Comparison of ENCODE assay signal across 9 cellular contexts in genomic region chr1:84480658-84481057, GRCh38. TPM values are rescaled to one million over a fixed set of nuclear protein-coding genes. Genes with fewer than 3 reads are reported as not detected.
DNase-seq lines count a peak whose midpoint lies in the region; TF ChIP-seq lines count a peak whose summit lies in the region.
"Had no signal": no experiment of that assay in that cellular context is flagged by ENCODE, and none has a peak within 500 bp of the region (broad histone marks: within the 10 kb centered on the region; RNA-seq: fewer than 3 reads in every experiment).

No MANE protein-coding gene starts in this region.

- intact Hi-C loops in activated CD4-positive, alpha-beta T cell treated with anti-CD3 and anti-CD28 coated beads, Interleukin-2, amount 10 ng/mL, durations not matched to agents 24 days and 14 days (cut with micrococcal nuclease) = no loop called here

- peak overlapping the region; percentile 97 for H3K4me2 ChIP-seq in smooth muscle cell

- peaks cover 43% of the 10 kb centered on the region for H3K36me3 Mint-ChIP-seq in activated CD4-positive, alpha-beta T cell treated with anti-CD3 and anti-CD28 coated beads, Interleukin-2, amount 10 ng/mL, durations not matched to agents 24 days and 14 days (ENCODE audit: low read depth)
- peaks cover 43% of the 10 kb centered on the region for H3K36me3 Mint-ChIP-seq in endodermal cell (ENCODE audit: low read depth)

- no peaks in the 10 kb centered on the region for H3K9me3 ChIP-seq in MG63
- peaks cover 18% of the 10 kb centered on the region for H3K9me3 ChIP-seq in endodermal cell (ENCODE audit: control insufficient read depth, low read length)
- no peaks in the 10 kb centered on the region for H3K9me3 ChIP-seq in smooth muscle cell (replicated peaks; ENCODE audit: low read depth)

- no peak overlapping the region for H2AFZ ChIP-seq in smooth muscle cell (ENCODE audit: low read depth)

- peaks cover 22% of the 10 kb centered on the region for H4K20me1 ChIP-seq in smooth muscle cell (ENCODE audit: low read depth)

- no peaks in the 10 kb centered on the region for H3F3A ChIP-seq in smooth muscle cell (ENCODE audit: low read depth)

- peak overlapping the region; percentile 58 for H3K4me3 Mint-ChIP-seq in activated CD4-positive, alpha-beta T cell treated with anti-CD3 and anti-CD28 coated beads, Interleukin-2, amount 10 ng/mL, durations not matched to agents 24 days and 14 days
- no peak overlapping the region for H3K4me3 Mint-ChIP-seq in endodermal cell

- H3K27ac Mint-ChIP-seq in activated CD4-positive, alpha-beta T cell treated with anti-CD3 and anti-CD28 coated beads, Interleukin-2, amount 10 ng/mL, durations not matched to agents 24 days and 14 days = no peak overlapping the region
- H3K27ac Mint-ChIP-seq in endodermal cell = no peak overlapping the region

- H3K9ac ChIP-seq in endodermal cell (ENCODE audit: extremely low read depth, low read length, poor library complexity, severe bottlenecking) (peak overlapping the region; percentile 71), smooth muscle cell (ENCODE audit: low read depth) (peak overlapping the region; percentile 91)

- H3K27me3 Mint-ChIP-seq in activated CD4-positive, alpha-beta T cell treated with anti-CD3 and anti-CD28 coated beads, Interleukin-2, amount 10 ng/mL, durations not matched to agents 24 days and 14 days = peaks cover 9% of the 10 kb centered on the region
- peaks cover 36% of the 10 kb centered on the region for H3K27me3 Mint-ChIP-seq in endodermal cell (ENCODE audit: insufficient read depth)

- TF ChIP-seq CTCF in endodermal cell (conservative IDR thresholded peaks at IDR 0.05) (no peak), smooth muscle cell (IDR thresholded peaks at IDR 0.05; ENCODE audit: borderline replicate concordance, insufficient read depth, poor library complexity, severe bottlenecking) (no peak)

- DNase-seq in activated CD4-positive, alpha-beta T cell treated with anti-CD3 and anti-CD28 coated beads, Interleukin-2, amount 10 ng/mL, durations not matched to agents 24 days and 14 days = no peak
- DNase-seq in activated CD4-positive, alpha-beta T cell treated with anti-CD3 and anti-CD28 coated beads, Interleukin-2, amount 50 U/mL, for 4 hours = no peak
- DNase-seq in MG63 = no peak
- DNase-seq in endodermal cell = no peak
- DNase-seq in smooth muscle cell (lab: John Stamatoyannopoulos, UW; ENCODE audit: unreplicated experiment) = no peak
- DNase-seq in NCI-H1694 treated with DMSO at 0.1 percent for 48 hours (lab: John Stamatoyannopoulos, UW) = no peak
- DNase-seq in stimulated activated CD4-positive, alpha-beta T cell treated with anti-CD3 and anti-CD28 coated beads, Interleukin-2, amount 100 ng/mL, for 48 hours = no peak
- DNase-seq in foreskin melanocyte = no peak
- DNase-seq: WERI-Rb-1 had no signal

- no peak overlapping the region for H3K27ac ChIP-seq in endodermal cell (ENCODE audit: low read depth, low read length)
- H3K27ac ChIP-seq in smooth muscle cell (ENCODE audit: low read depth) = no peak overlapping the region
- H3K27ac ChIP-seq: WERI-Rb-1 had no signal

- H3K4me3 ChIP-seq in MG63 (peak overlapping the region; percentile 85), endodermal cell (ENCODE audit: low read length) (peak overlapping the region; percentile 94), smooth muscle cell (peak overlapping the region; percentile 98)

- WGBS in endodermal cell (ENCODE audit: insufficient coverage in 1 of 2, insufficient read length in 1 of 2), 2 experiments = 93 to 94% methylated on average over 3 of the region's 4 CpGs
- 92% methylated on average over 4 of the region's 4 CpGs for WGBS in smooth muscle cell (ENCODE audit: low lambda C conversion rate)

- H3K4me1 ChIP-seq in endodermal cell (ENCODE audit: control insufficient read depth, insufficient read depth, low read length) (no peaks in the 10 kb centered on the region), smooth muscle cell (ENCODE audit: low read depth) (peaks cover 12% of the 10 kb centered on the region)

- peaks cover 40% of the 10 kb centered on the region for H3K36me3 ChIP-seq in MG63
- H3K36me3 ChIP-seq in endodermal cell (ENCODE audit: control insufficient read depth, insufficient read depth, low read length) = peaks cover 44% of the 10 kb centered on the region
- peaks cover 15% of the 10 kb centered on the region for H3K36me3 ChIP-seq in smooth muscle cell (ENCODE audit: low read depth)

- peaks cover 26% of the 10 kb centered on the region for H3K4me1 Mint-ChIP-seq in activated CD4-positive, alpha-beta T cell treated with anti-CD3 and anti-CD28 coated beads, Interleukin-2, amount 10 ng/mL, durations not matched to agents 24 days and 14 days
- peaks cover 7% of the 10 kb centered on the region for H3K4me1 Mint-ChIP-seq in endodermal cell

- H3K27me3 ChIP-seq in MG63 (no peaks in the 10 kb centered on the region), endodermal cell (ENCODE audit: control insufficient read depth, insufficient read depth, low read length, poor library complexity, severe bottlenecking) (peaks cover 29% of the 10 kb centered on the region), smooth muscle cell (ENCODE audit: low read depth) (peaks cover 27% of the 10 kb centered on the region)

- H3K79me2 ChIP-seq in smooth muscle cell (ENCODE audit: low read depth) = peaks cover 43% of the 10 kb centered on the region

- peaks cover 15% of the 10 kb centered on the region for H3K9me3 Mint-ChIP-seq in activated CD4-positive, alpha-beta T cell treated with anti-CD3 and anti-CD28 coated beads, Interleukin-2, amount 10 ng/mL, durations not matched to agents 24 days and 14 days
- peaks cover 19% of the 10 kb centered on the region for H3K9me3 Mint-ChIP-seq in endodermal cell

RNA-seq across cellular contexts. Expression of gene RPF1, which starts 1.6 kb away (rescaled TPM):
- total RNA-seq in activated CD4-positive, alpha-beta T cell treated with anti-CD3 and anti-CD28 coated beads, Interleukin-2, amount 10 ng/mL, durations not matched to agents 24 days and 14 days = 63.3 and 64.4 TPM in 2 replicates
- 55.3 and 61.7 TPM in 2 replicates for total RNA-seq in MG63 (2014; rRNA removed; shearing (Covaris generic); ENCODE audit: low replicate concordance)
- total RNA-seq in endodermal cell (10 to 100 TPM; 31.6 to 34.0 TPM), smooth muscle cell (71.4 and 78.9 TPM in 2 replicates)
- polyA plus RNA-seq in endodermal cell (2013, experiment 1 of 2) = 54.9 TPM
- 58.0 TPM for polyA plus RNA-seq in endodermal cell (2013, experiment 2 of 2)
- polyA plus RNA-seq in smooth muscle cell = 32.4 and 33.2 TPM in 2 replicates

RNA-seq across cellular contexts. Expression of gene SPATA1, which starts 25.5 kb away (rescaled TPM):
- total RNA-seq in activated CD4-positive, alpha-beta T cell treated with anti-CD3 and anti-CD28 coated beads, Interleukin-2, amount 10 ng/mL, durations not matched to agents 24 days and 14 days = 0.69 and 0.98 TPM in 2 replicates
- total RNA-seq in MG63 (2014; rRNA removed; shearing (Covaris generic); ENCODE audit: low replicate concordance) = not detected in 2 replicates
- 1 to 10 TPM in 1 of 2 donors, under 1 TPM in 1; 0.55 to 1.6 TPM for total RNA-seq in endodermal cell
- polyA plus RNA-seq in endodermal cell (2013, experiment 1 of 2) = 3.0 TPM
- 3.0 TPM for polyA plus RNA-seq in endodermal cell (2013, experiment 2 of 2)
- total RNA-seq in smooth muscle cell = 0.27 and 2.3 TPM in 2 replicates
- 0.94 TPM in 1 of 2 replicates, not detected in the other for polyA plus RNA-seq in smooth muscle cell

RNA-seq across cellular contexts. Expression of gene GNG5, which starts 25.7 kb away (rescaled TPM):
- 115 and 122 TPM in 2 replicates for total RNA-seq in activated CD4-positive, alpha-beta T cell treated with anti-CD3 and anti-CD28 coated beads, Interleukin-2, amount 10 ng/mL, durations not matched to agents 24 days and 14 days
- total RNA-seq in MG63 (2014; rRNA removed; shearing (Covaris generic); ENCODE audit: low replicate concordance) = 119 and 120 TPM in 2 replicates
- total RNA-seq in endodermal cell (100 to 1,000 TPM; 124 to 144 TPM), smooth muscle cell (257 and 342 TPM in 2 replicates)
- 333 TPM for polyA plus RNA-seq in endodermal cell (2013, experiment 1 of 2)
- polyA plus RNA-seq in endodermal cell (2013, experiment 2 of 2) = 337 TPM
- 722 and 772 TPM in 2 replicates for polyA plus RNA-seq in smooth muscle cell
